In the genomic region with DNA sequence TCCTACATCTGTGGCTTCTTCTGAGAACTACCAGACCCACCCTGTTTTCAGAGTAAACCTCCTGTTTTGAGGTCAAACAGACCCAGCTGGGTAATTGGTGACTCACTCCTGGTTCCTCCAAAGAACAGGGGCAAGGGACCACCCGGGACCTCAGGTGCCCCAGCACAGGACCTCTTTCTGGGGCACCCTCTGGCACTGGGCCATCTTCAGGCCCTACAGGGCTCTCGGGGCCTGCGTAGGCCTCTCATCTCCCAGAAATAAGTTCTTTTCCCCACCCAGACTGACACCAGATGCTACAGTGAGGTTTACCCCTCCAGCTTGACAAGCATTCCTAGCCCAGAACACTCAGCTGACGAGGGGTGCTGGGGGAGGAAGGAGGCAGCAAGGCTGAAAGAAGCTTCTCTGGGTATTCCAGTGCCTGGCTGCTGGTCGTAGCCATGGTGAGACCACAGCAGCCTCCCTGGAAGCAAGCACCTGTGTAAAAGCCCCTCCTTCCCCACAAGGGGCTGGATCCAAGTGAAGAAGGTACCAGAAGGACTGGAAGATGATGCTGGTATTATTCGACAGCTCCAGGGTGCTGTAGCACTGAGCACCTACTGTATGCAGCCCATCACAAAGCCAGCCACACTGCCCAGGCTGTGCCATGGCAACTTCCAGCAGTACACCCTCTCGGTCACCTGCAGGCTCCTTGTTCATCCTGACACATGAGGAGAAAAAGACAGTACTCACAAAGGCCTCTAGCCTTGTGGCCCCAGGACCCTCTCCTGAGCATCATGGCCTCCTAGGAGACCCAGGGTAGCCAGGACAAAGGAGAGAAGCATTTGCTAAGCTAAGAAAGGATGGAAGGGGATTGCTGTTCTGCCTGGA, we compare ENCODE assay signal across 9 cellular contexts. TPM values are rescaled to one million over a fixed set of nuclear protein-coding genes. Genes with fewer than 3 reads are reported as not detected.
DNase-seq lines count a peak whose midpoint lies in the region; ATAC-seq and TF ChIP-seq lines count a peak whose summit lies in the region.
"Had no signal": no experiment of that assay in that cellular context is flagged by ENCODE, and none has a peak within 500 bp of the region (broad histone marks: within the 10 kb centered on the region; RNA-seq: fewer than 3 reads in every experiment).

No MANE protein-coding gene starts in this region.

- CTCF ChIA-PET in activated CD4-positive, alpha-beta memory T cell treated with anti-CD3 and anti-CD28 coated beads for 36 hours (lab: Charles Lee): no interaction called here

- H3K36me3 Mint-ChIP-seq in activated CD4-positive, alpha-beta memory T cell treated with anti-CD3 and anti-CD28 coated beads for 36 hours: no peaks in the 10 kb centered on the region
- peaks cover 6 to 21% of the 10 kb centered on the region in 2 donors for H3K36me3 Mint-ChIP-seq in naive B cell

- no peak for TF ChIP-seq CTCF in DND-41 (IDR thresholded peaks at IDR 0.05; ENCODE audit: borderline replicate concordance, extremely low read depth, low read length, poor library complexity, severe bottlenecking)

- POLR2A ChIA-PET in activated CD4-positive, alpha-beta memory T cell treated with anti-CD3 and anti-CD28 coated beads for 36 hours (lab: Charles Lee): no interaction called here

- H3K4me1 Mint-ChIP-seq in activated CD4-positive, alpha-beta memory T cell treated with anti-CD3 and anti-CD28 coated beads for 36 hours (ENCODE audit: low read depth): peaks cover 49% of the 10 kb centered on the region
- peaks cover 71 to 73% (median 72%) of the 10 kb centered on the region in 3 donors for H3K4me1 Mint-ChIP-seq in naive B cell

- intact Hi-C loops in activated CD4-positive, alpha-beta memory T cell treated with anti-CD3 and anti-CD28 coated beads for 36 hours (cut with micrococcal nuclease): no loop called here

- no peak overlapping the region for H3K4me3 Mint-ChIP-seq in activated CD4-positive, alpha-beta memory T cell treated with anti-CD3 and anti-CD28 coated beads for 36 hours
- peak overlapping the region; percentile 45 to 98 (median 92) for H3K4me3 Mint-ChIP-seq in naive B cell

- no peaks in the 10 kb centered on the region for H3K79me2 ChIP-seq in DND-41 (ENCODE audit: insufficient read depth, low read length)

- H4K20me1 ChIP-seq in DND-41 (ENCODE audit: insufficient read depth, low read length): 0 out of 2 replicates have a peak, but pooled peaks cover 3% of the 10 kb centered on the region

- H3K27ac ChIP-seq in DND-41 (ENCODE audit: low read length): peak overlapping the region; percentile 62; the same call in 1 of the 2 replicates

- peaks cover 42% of the 10 kb centered on the region for H3K4me1 ChIP-seq in DND-41 (ENCODE audit: insufficient read depth, low read length)

- no peak overlapping the region for H3K4me3 ChIP-seq in DND-41 (ENCODE audit: low read depth in 1 of 2, low read length in 2 of 2)

- H2AFZ ChIP-seq in DND-41 (ENCODE audit: low read depth, low read length): no peak overlapping the region

- peaks cover 5% of the 10 kb centered on the region for H3K27me3 ChIP-seq in DND-41 (ENCODE audit: insufficient read depth, low read length, poor library complexity)

- 0 out of 2 replicates have a peak overlapping the region, but pooled peaks have one; percentile 30 for H3K9ac ChIP-seq in DND-41 (ENCODE audit: low read depth, low read length)

- H3K27ac Mint-ChIP-seq in activated CD4-positive, alpha-beta memory T cell treated with anti-CD3 and anti-CD28 coated beads for 36 hours: peak overlapping the region; percentile 76
- H3K27ac Mint-ChIP-seq in naive B cell: peak overlapping the region; percentile 80 to 98 (median 96)

- peaks cover 11% of the 10 kb centered on the region for H3K27me3 Mint-ChIP-seq in activated CD4-positive, alpha-beta memory T cell treated with anti-CD3 and anti-CD28 coated beads for 36 hours
- no peaks in the 10 kb centered on the region for H3K27me3 Mint-ChIP-seq in naive B cell

- no peaks in the 10 kb centered on the region for H3K9me3 Mint-ChIP-seq in activated CD4-positive, alpha-beta memory T cell treated with anti-CD3 and anti-CD28 coated beads for 36 hours
- H3K9me3 Mint-ChIP-seq in naive B cell: no peaks in the 10 kb centered on the region

- ATAC-seq in DND-41 (ENCODE audit: insufficient read depth, low read depth) (peak; percentile 81), GM21529 (IDR thresholded peaks at IDR 0.05; ENCODE audit: unreplicated experiment) (peak; percentile 24), naive B cell (ENCODE audit: low read depth in 2 of 2) (no peak)

- DNase-seq in DND-41: peak; percentile 73
- DNase-seq in activated CD4-positive, alpha-beta memory T cell treated with anti-CD3 and anti-CD28 coated beads for 36 hours: peak; percentile 35
- DNase-seq in naive B cell: no peak
- no peak for DNase-seq in stimulated activated CD4-positive, alpha-beta T cell treated with anti-CD3 and anti-CD28 coated beads, Interleukin-4, amount 100 ng/mL, for 24 hours
- no peak for DNase-seq in GM19238 (ENCODE audit: insufficient read length, low spot score)
- no peak for DNase-seq in COR-L47 (lab: John Stamatoyannopoulos, UW)
- DNase-seq in DMS79 treated with DMSO at 0.1 percent for 48 hours (lab: John Stamatoyannopoulos, UW): no peak
- DNase-seq: mesenchymal stem cell had no signal

- no peaks in the 10 kb centered on the region for H3K9me3 ChIP-seq in DND-41 (ENCODE audit: insufficient read depth, low read length, severe bottlenecking)

- no peaks in the 10 kb centered on the region for H3K36me3 ChIP-seq in DND-41 (ENCODE audit: insufficient read depth, low read length)

- H3K4me2 ChIP-seq in DND-41 (ENCODE audit: insufficient read depth, low read length): peak overlapping the region; percentile 25; the same call in 1 of the 2 replicates

RNA-seq across cellular contexts. Expression of a gene that starts 47.4 kb away (rescaled TPM):
- 1 to 10 TPM; 1.1 to 1.3 TPM for total RNA-seq in activated CD4-positive, alpha-beta memory T cell treated with anti-CD3 and anti-CD28 coated beads for 36 hours
- polyA plus RNA-seq in naive B cell (ENCODE audit: low read depth in 6 of 6): 100 to 1,000 TPM; 120 to 202 (median 153) TPM

Comparison
In these comparisons a context has a peak if more than half of its experiments do, and no peak if none do; other contexts are left out.
1. ATAC-seq: peak in DND-41 (single experiment) and GM21529 (single experiment); none in naive B cell (0 of 2).
2. DNase-seq: peak in DND-41 (single experiment) and activated CD4-positive, alpha-beta memory T cell treated with anti-CD3 and anti-CD28 coated beads for 36 hours (single experiment); none in naive B cell (single experiment), stimulated activated CD4-positive, alpha-beta T cell treated with anti-CD3 and anti-CD28 coated beads, Interleukin-4, amount 100 ng/mL, for 24 hours (single experiment), GM19238 (single experiment), COR-L47 (single experiment) and DMS79 treated with DMSO at 0.1 percent for 48 hours (single experiment).